In genomic region chr2:69495008-69495407, GRCh38 we compare ENCODE assay signal across 21 cellular contexts. TPM values are rescaled to one million over a fixed set of nuclear protein-coding genes. Genes with fewer than 3 reads are reported as not detected.
DNase-seq lines count a peak whose midpoint lies in the region; ATAC-seq and TF ChIP-seq lines count a peak whose summit lies in the region.
"Had no signal": no experiment of that assay in that cellular context is flagged by ENCODE, and none has a peak within 500 bp of the region (broad histone marks: within the 10 kb centered on the region; RNA-seq: fewer than 3 reads in every experiment).

No MANE protein-coding gene starts in this region.

- no peaks in the 10 kb centered on the region for H3K27me3 Mint-ChIP-seq in activated CD8-positive, alpha-beta T cell treated with anti-CD3 and anti-CD28 coated beads for 36 hours
- no peaks in the 10 kb centered on the region for H3K27me3 Mint-ChIP-seq in activated CD8-positive, alpha-beta T cell treated with anti-CD3 and anti-CD28 coated beads, Interleukin-2, amount 10 ng/mL, durations not matched to agents 7 days and 5 days (ENCODE audit: low read depth)
- no peaks in the 10 kb centered on the region for H3K27me3 Mint-ChIP-seq in CD4-positive, CD25-positive, alpha-beta regulatory T cell
- no peaks in the 10 kb centered on the region for H3K27me3 Mint-ChIP-seq in activated T-helper 17 cell treated with anti-CD3 and anti-CD28 coated beads, Interleukin-2, amount 50 U/mL, for 72 hours
- H3K27me3 Mint-ChIP-seq in immature natural killer cell (ENCODE audit: low read depth in 3 of 3): peaks cover 6 to 8% (median 6%) of the 10 kb centered on the region in 3 donors

- H3K36me3 ChIP-seq in CD4-positive, CD25-positive, alpha-beta regulatory T cell (ENCODE audit: control insufficient read depth, insufficient read depth, low read length): peaks cover 40% of the 10 kb centered on the region
- H3K36me3 ChIP-seq in stomach (peaks cover 14 to 67% (median 45%) of the 10 kb centered on the region in 4 donors), BE2C (no peaks in the 10 kb centered on the region)

- H3K4me3 ChIP-seq in CD4-positive, CD25-positive, alpha-beta regulatory T cell (ENCODE audit: low read depth, low read length): no peak overlapping the region
- no peak overlapping the region for H3K4me3 ChIP-seq in stomach
- no peak overlapping the region for H3K4me3 ChIP-seq in BE2C (ENCODE audit: low read depth, low read length)
- H3K4me3 ChIP-seq: BLaER1 treated with 17β-estradiol and CSF1 and Interleukin-3, amounts not matched to agents 10 nM and 100 nM; Peyer's patch had no signal

- ATAC-seq in activated CD8-positive, alpha-beta T cell treated with anti-CD3 and anti-CD28 coated beads for 36 hours: no peak
- ATAC-seq in activated CD8-positive, alpha-beta T cell treated with anti-CD3 and anti-CD28 coated beads, Interleukin-2, amount 10 ng/mL, durations not matched to agents 7 days and 5 days: no peak
- no peak for ATAC-seq in CD4-positive, CD25-positive, alpha-beta regulatory T cell (ENCODE audit: low read depth in 2 of 2)
- ATAC-seq in activated T-helper 17 cell treated with anti-CD3 and anti-CD28 coated beads, Interleukin-2, amount 50 U/mL, for 72 hours (replicated peaks): no peak
- ATAC-seq: HCT116 had no signal

- peak overlapping the region; percentile 12 for H3K27ac Mint-ChIP-seq in activated CD8-positive, alpha-beta T cell treated with anti-CD3 and anti-CD28 coated beads for 36 hours
- H3K27ac Mint-ChIP-seq in activated CD8-positive, alpha-beta T cell treated with anti-CD3 and anti-CD28 coated beads, Interleukin-2, amount 10 ng/mL, durations not matched to agents 7 days and 5 days: no peak overlapping the region
- H3K27ac Mint-ChIP-seq in CD4-positive, CD25-positive, alpha-beta regulatory T cell: peak overlapping the region in 2 of 3 donors; percentile 71 to 72
- peak overlapping the region; percentile 53 for H3K27ac Mint-ChIP-seq in activated T-helper 17 cell treated with anti-CD3 and anti-CD28 coated beads, Interleukin-2, amount 50 U/mL, for 72 hours
- peak overlapping the region in 5 of 6 donors; percentile 40 to 89 (median 66) for H3K27ac Mint-ChIP-seq in immature natural killer cell

- no peaks in the 10 kb centered on the region for H3K9me3 Mint-ChIP-seq in activated CD8-positive, alpha-beta T cell treated with anti-CD3 and anti-CD28 coated beads for 36 hours
- H3K9me3 Mint-ChIP-seq in activated CD8-positive, alpha-beta T cell treated with anti-CD3 and anti-CD28 coated beads, Interleukin-2, amount 10 ng/mL, durations not matched to agents 7 days and 5 days (ENCODE audit: insufficient read depth): no peaks in the 10 kb centered on the region
- peaks cover 0 to 2% (median 0%) of the 10 kb centered on the region in 7 donors for H3K9me3 Mint-ChIP-seq in CD4-positive, CD25-positive, alpha-beta regulatory T cell
- no peaks in the 10 kb centered on the region for H3K9me3 Mint-ChIP-seq in activated T-helper 17 cell treated with anti-CD3 and anti-CD28 coated beads, Interleukin-2, amount 50 U/mL, for 72 hours
- no peaks in the 10 kb centered on the region for H3K9me3 Mint-ChIP-seq in immature natural killer cell

- POLR2A ChIA-PET in activated CD8-positive, alpha-beta T cell treated with anti-CD3 and anti-CD28 coated beads for 36 hours (lab: Charles Lee): no interaction called here
- POLR2A ChIA-PET in activated CD8-positive, alpha-beta T cell treated with anti-CD3 and anti-CD28 coated beads, Interleukin-2, amount 10 ng/mL, durations not matched to agents 7 days and 5 days (lab: Charles Lee): no interaction called here

- peak overlapping the region; percentile 37 for H3K27ac ChIP-seq in CD4-positive, CD25-positive, alpha-beta regulatory T cell (ENCODE audit: insufficient read depth, low read length, poor library complexity, severe bottlenecking)
- no peak overlapping the region for H3K27ac ChIP-seq in stomach
- H3K27ac ChIP-seq: 22Rv1; BLaER1 treated with 17β-estradiol and CSF1 and Interleukin-3, amounts not matched to agents 10 nM and 100 nM; KMS-11; Peyer's patch had no signal

- no peak for TF ChIP-seq CTCF in activated CD8-positive, alpha-beta T cell treated with anti-CD3 and anti-CD28 coated beads for 36 hours (IDR thresholded peaks at IDR 0.05)
- TF ChIP-seq CTCF in stomach (IDR thresholded peaks at IDR 0.05) (no peak), BE2C (IDR thresholded peaks at IDR 0.05; ENCODE audit: low read depth, low read length) (no peak)

- H3K4me1 Mint-ChIP-seq in activated CD8-positive, alpha-beta T cell treated with anti-CD3 and anti-CD28 coated beads for 36 hours (ENCODE audit: low read depth): peaks cover 52% of the 10 kb centered on the region
- H3K4me1 Mint-ChIP-seq in activated CD8-positive, alpha-beta T cell treated with anti-CD3 and anti-CD28 coated beads, Interleukin-2, amount 10 ng/mL, durations not matched to agents 7 days and 5 days (ENCODE audit: low read depth): peaks cover 26% of the 10 kb centered on the region
- H3K4me1 Mint-ChIP-seq in CD4-positive, CD25-positive, alpha-beta regulatory T cell: peaks cover 7 to 57% (median 43%) of the 10 kb centered on the region in 4 donors
- peaks cover 23% of the 10 kb centered on the region for H3K4me1 Mint-ChIP-seq in activated T-helper 17 cell treated with anti-CD3 and anti-CD28 coated beads, Interleukin-2, amount 50 U/mL, for 72 hours
- peaks cover 22 to 29% of the 10 kb centered on the region in 2 donors for H3K4me1 Mint-ChIP-seq in immature natural killer cell

- no peaks in the 10 kb centered on the region for H3K9me3 ChIP-seq in CD4-positive, CD25-positive, alpha-beta regulatory T cell (ENCODE audit: control insufficient read depth in 2 of 2, low read length in 2 of 2)
- H3K9me3 ChIP-seq in stomach: no peaks in the 10 kb centered on the region
- no peaks in the 10 kb centered on the region for H3K9me3 ChIP-seq in BE2C
- H3K9me3 ChIP-seq: BLaER1 treated with 17β-estradiol and CSF1 and Interleukin-3, amounts not matched to agents 10 nM and 100 nM; Peyer's patch had no signal

- no peak overlapping the region for H3K4me3 Mint-ChIP-seq in activated CD8-positive, alpha-beta T cell treated with anti-CD3 and anti-CD28 coated beads for 36 hours
- no peak overlapping the region for H3K4me3 Mint-ChIP-seq in activated CD8-positive, alpha-beta T cell treated with anti-CD3 and anti-CD28 coated beads, Interleukin-2, amount 10 ng/mL, durations not matched to agents 7 days and 5 days
- no peak overlapping the region for H3K4me3 Mint-ChIP-seq in CD4-positive, CD25-positive, alpha-beta regulatory T cell
- H3K4me3 Mint-ChIP-seq in activated T-helper 17 cell treated with anti-CD3 and anti-CD28 coated beads, Interleukin-2, amount 50 U/mL, for 72 hours: no peak overlapping the region
- no peak overlapping the region for H3K4me3 Mint-ChIP-seq in immature natural killer cell

- intact Hi-C loops in activated CD8-positive, alpha-beta T cell treated with anti-CD3 and anti-CD28 coated beads for 36 hours (cut with micrococcal nuclease): no loop called here
- intact Hi-C loops in stomach (cut with DNase I; ENCODE audit: low total_unique reads): no loop called here

- CTCF ChIA-PET in activated CD8-positive, alpha-beta T cell treated with anti-CD3 and anti-CD28 coated beads for 36 hours (lab: Charles Lee): interaction anchor here (0.8 to 1.0 kb wide), 3 partner anchors 8 to 29 kb away, joined by 3 read pairs; no protein-coding TSS in a partner anchor
- CTCF ChIA-PET in activated CD8-positive, alpha-beta T cell treated with anti-CD3 and anti-CD28 coated beads, Interleukin-2, amount 10 ng/mL, durations not matched to agents 7 days and 5 days (lab: Charles Lee): interaction anchor here (1.2 to 1.6 kb wide), 2 partner anchors 19 to 58 kb away, joined by 4 to 6 read pairs; partner anchors contain the start of gene NFU1

- 87 to 90% (median 88%) methylated on average over 3 of the region's 3 CpGs for WGBS in stomach, 5 donors

- no peak for TF ChIP-seq EP300 in stomach (IDR thresholded peaks at IDR 0.05)

- DNase-seq in activated CD8-positive, alpha-beta T cell treated with anti-CD3 and anti-CD28 coated beads for 36 hours: no peak
- no peak for DNase-seq in activated CD8-positive, alpha-beta T cell treated with anti-CD3 and anti-CD28 coated beads, Interleukin-2, amount 10 ng/mL, durations not matched to agents 7 days and 5 days
- DNase-seq in CD4-positive, CD25-positive, alpha-beta regulatory T cell: no peak
- no peak for DNase-seq in immature natural killer cell
- DNase-seq in stomach: no peak
- DNase-seq in NCI-H2107 treated with DMSO at 0.1 percent for 48 hours (lab: John Stamatoyannopoulos, UW; ENCODE audit: unreplicated experiment): no peak
- DNase-seq in BE2C: no peak
- DNase-seq: ACHN, EL, GF-D8, NCI-H1105, NCI-H1694, NCI-H2081, NCI-H2171 treated with DMSO at 0.1 percent for 48 hours, NCI-H446, Peyer's patch had no signal

- H3K36me3 Mint-ChIP-seq in activated CD8-positive, alpha-beta T cell treated with anti-CD3 and anti-CD28 coated beads for 36 hours (ENCODE audit: low read depth): peaks cover 38% of the 10 kb centered on the region
- peaks cover 53% of the 10 kb centered on the region for H3K36me3 Mint-ChIP-seq in activated CD8-positive, alpha-beta T cell treated with anti-CD3 and anti-CD28 coated beads, Interleukin-2, amount 10 ng/mL, durations not matched to agents 7 days and 5 days (ENCODE audit: low read depth)
- peaks cover 57% of the 10 kb centered on the region for H3K36me3 Mint-ChIP-seq in CD4-positive, CD25-positive, alpha-beta regulatory T cell
- H3K36me3 Mint-ChIP-seq in activated T-helper 17 cell treated with anti-CD3 and anti-CD28 coated beads, Interleukin-2, amount 50 U/mL, for 72 hours (ENCODE audit: low read depth): peaks cover 95% of the 10 kb centered on the region
- H3K36me3 Mint-ChIP-seq in immature natural killer cell: peaks cover 8 to 30% (median 24%) of the 10 kb centered on the region in 3 donors

- H3K27me3 ChIP-seq in CD4-positive, CD25-positive, alpha-beta regulatory T cell (ENCODE audit: control insufficient read depth, insufficient read depth, low read length): no peaks in the 10 kb centered on the region
- H3K27me3 ChIP-seq in stomach (no peaks in the 10 kb centered on the region), BE2C (no peaks in the 10 kb centered on the region)
- H3K27me3 ChIP-seq: BLaER1 treated with 17β-estradiol and CSF1 and Interleukin-3, amounts not matched to agents 10 nM and 100 nM; Peyer's patch had no signal

- peaks cover 14% of the 10 kb centered on the region for H3K4me1 ChIP-seq in CD4-positive, CD25-positive, alpha-beta regulatory T cell (ENCODE audit: control insufficient read depth, insufficient read depth, low read length, poor library complexity, severe bottlenecking)
- H3K4me1 ChIP-seq in stomach (peaks cover 0 to 12% (median 4%) of the 10 kb centered on the region in 4 donors), BE2C (peaks cover 7% of the 10 kb centered on the region; the same call in 1 of the 2 replicates)
- H3K4me1 ChIP-seq: Peyer's patch had no signal

- TF ChIP-seq POLR2A in stomach (IDR thresholded peaks at IDR 0.05): no peak

RNA-seq across cellular contexts. Expression of gene NFU1, which starts 57.8 kb away (rescaled TPM):
- total RNA-seq in activated CD8-positive, alpha-beta T cell treated with anti-CD3 and anti-CD28 coated beads for 36 hours: 10 to 100 TPM; 41.0 to 46.2 TPM
- total RNA-seq in activated CD8-positive, alpha-beta T cell treated with anti-CD3 and anti-CD28 coated beads, Interleukin-2, amount 10 ng/mL, durations not matched to agents 7 days and 5 days: 10 to 100 TPM; 27.8 to 30.4 TPM
- total RNA-seq in CD4-positive, CD25-positive, alpha-beta regulatory T cell: 21.3 TPM
- polyA plus RNA-seq in CD4-positive, CD25-positive, alpha-beta regulatory T cell: 10 to 100 TPM; 71.7 to 99.3 (median 79.1) TPM
- 10 to 100 TPM; 15.4 to 32.3 TPM for total RNA-seq in activated T-helper 17 cell treated with anti-CD3 and anti-CD28 coated beads, Interleukin-2, amount 50 U/mL, for 72 hours
- polyA plus RNA-seq in immature natural killer cell: 100 to 1,000 TPM in 2 of 3 donors, 10 to 100 TPM in 1; 67.2 to 130 (median 126) TPM
- total RNA-seq in stomach: 10 to 100 TPM; 14.7 to 41.9 (median 22.2) TPM
- polyA plus RNA-seq in stomach: 10 to 100 TPM; 51.9 to 62.7 (median 56.3) TPM
- 11.0 TPM for polyA plus RNA-seq in BE2C (2012; ENCODE audit: insufficient read depth, insufficient read length, low read depth)
